Comparison of ENCODE assay signal across 1 cellular context in the genomic region with DNA sequence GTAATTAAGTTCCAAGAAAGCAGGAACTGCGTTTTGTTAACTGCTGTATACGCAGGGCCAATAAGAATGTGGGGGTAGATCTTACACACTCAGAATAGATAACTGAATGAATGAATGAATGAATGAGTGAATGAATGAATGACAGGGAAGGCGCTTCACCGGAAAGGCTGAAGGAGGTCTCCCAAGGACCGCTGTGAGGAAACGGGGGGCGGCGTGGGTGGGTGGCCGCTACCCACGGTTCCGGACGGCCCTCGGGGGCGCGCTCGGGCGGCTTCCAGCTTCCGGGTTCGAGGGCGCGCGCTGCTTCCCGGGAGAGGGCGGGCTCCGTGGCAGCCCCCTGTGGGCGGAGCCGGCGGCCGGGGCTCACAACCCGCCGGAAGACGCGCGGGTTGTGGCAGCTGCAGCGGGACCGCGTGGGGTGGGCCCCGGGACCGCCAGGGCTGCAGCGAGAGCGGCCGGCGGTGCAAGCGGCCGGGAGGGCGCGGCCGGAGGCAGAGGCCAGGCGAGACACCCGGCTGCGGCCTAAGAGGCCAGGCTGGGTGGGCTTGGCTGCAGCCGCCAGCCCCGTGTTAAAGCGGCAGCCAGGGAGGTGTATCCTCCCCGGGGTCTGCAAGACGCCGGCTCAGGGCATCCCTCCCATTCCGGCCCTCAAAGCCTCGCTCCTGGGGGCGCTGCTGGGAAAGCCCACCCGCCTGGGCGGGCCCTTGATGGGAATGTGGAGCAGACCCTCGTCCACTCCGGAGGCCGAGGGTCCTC.
TF ChIP-seq lines count a peak whose summit lies in the region.

Gene ZFP69 (plus strand): TSS at position 367 of the 756 bp plus-strand sequence. CDS start 2,072 bp downstream, outside the sequence.

TF ChIP-seq in WTC11, 78 proteins besides CTCF, POLR2A, EP300 and RAD21 (continued from another document and continues in another):
- TF ChIP-seq ERG (CRISPR knock-in tag; IDR thresholded peaks at IDR 0.05) (no peak), ZNF232 (CRISPR knock-in tag; IDR thresholded peaks at IDR 0.05) (no peak), ZNF138 (CRISPR knock-in tag; conservative IDR thresholded peaks at IDR 0.05) (no peak), ZBTB43 (CRISPR knock-in tag; IDR thresholded peaks at IDR 0.05) (0 out of 2 replicates have a peak, but pooled peaks have one; percentile 31), ZNF671 (CRISPR knock-in tag; IDR thresholded peaks at IDR 0.05) (no peak), RORB (CRISPR knock-in tag; IDR thresholded peaks at IDR 0.05) (no peak), ZNF396 (CRISPR knock-in tag; IDR thresholded peaks at IDR 0.05; ENCODE audit: borderline replicate concordance) (no peak), CREM (CRISPR knock-in tag; IDR thresholded peaks at IDR 0.05) (peak; percentile 61; the same call in 1 of the 2 replicates), IRF1 (CRISPR knock-in tag; IDR thresholded peaks at IDR 0.05) (no peak), ATF2 (CRISPR knock-in tag; IDR thresholded peaks at IDR 0.05; ENCODE audit: borderline replicate concordance, low read depth) (no peak), ZNF423 (CRISPR knock-in tag; IDR thresholded peaks at IDR 0.05) (peak; percentile 10; the same call in 1 of the 2 replicates), TEAD4 (CRISPR knock-in tag; IDR thresholded peaks at IDR 0.05) (no peak), ZBTB21 (CRISPR knock-in tag; IDR thresholded peaks at IDR 0.05; ENCODE audit: borderline replicate concordance) (no peak), GRHL2 (CRISPR knock-in tag; IDR thresholded peaks at IDR 0.05; ENCODE audit: insufficient replicate concordance, severe bottlenecking) (no peak), ZNF317 (CRISPR knock-in tag; IDR thresholded peaks at IDR 0.05; ENCODE audit: borderline replicate concordance, low read depth) (0 out of 2 replicates have a peak, but pooled peaks have one; percentile 40), NR1H2 (CRISPR knock-in tag; IDR thresholded peaks at IDR 0.05) (no peak), NFYB (CRISPR knock-in tag; conservative IDR thresholded peaks at IDR 0.05; ENCODE audit: low read depth) (no peak), CBFB (CRISPR knock-in tag; IDR thresholded peaks at IDR 0.05; ENCODE audit: low read depth) (no peak), ZNF512 (CRISPR knock-in tag; IDR thresholded peaks at IDR 0.05; ENCODE audit: borderline replicate concordance) (no peak), HMGA2 (CRISPR knock-in tag; IDR thresholded peaks at IDR 0.05) (no peak), ATF3 (CRISPR knock-in tag; conservative IDR thresholded peaks at IDR 0.05) (no peak), FOXK1 (CRISPR knock-in tag; IDR thresholded peaks at IDR 0.05) (peak; percentile 45; the same call in 1 of the 2 replicates), ESRRA (CRISPR knock-in tag; IDR thresholded peaks at IDR 0.05; ENCODE audit: borderline replicate concordance) (no peak; the same call in 1 of the 2 replicates), CREB1 (CRISPR knock-in tag; IDR thresholded peaks at IDR 0.05) (no peak; the same call in 1 of the 2 replicates), ZNF121 (CRISPR knock-in tag; IDR thresholded peaks at IDR 0.05) (no peak), TP53 (CRISPR knock-in tag; IDR thresholded peaks at IDR 0.05) (0 out of 2 replicates have a peak, but pooled peaks have one; percentile 27), RELA (CRISPR knock-in tag; IDR thresholded peaks at IDR 0.05; ENCODE audit: borderline replicate concordance) (no peak), JUN (CRISPR knock-in tag; IDR thresholded peaks at IDR 0.05) (peak; percentile 75; the same call in 1 of the 2 replicates)
- TF ChIP-seq, protein P1, sequence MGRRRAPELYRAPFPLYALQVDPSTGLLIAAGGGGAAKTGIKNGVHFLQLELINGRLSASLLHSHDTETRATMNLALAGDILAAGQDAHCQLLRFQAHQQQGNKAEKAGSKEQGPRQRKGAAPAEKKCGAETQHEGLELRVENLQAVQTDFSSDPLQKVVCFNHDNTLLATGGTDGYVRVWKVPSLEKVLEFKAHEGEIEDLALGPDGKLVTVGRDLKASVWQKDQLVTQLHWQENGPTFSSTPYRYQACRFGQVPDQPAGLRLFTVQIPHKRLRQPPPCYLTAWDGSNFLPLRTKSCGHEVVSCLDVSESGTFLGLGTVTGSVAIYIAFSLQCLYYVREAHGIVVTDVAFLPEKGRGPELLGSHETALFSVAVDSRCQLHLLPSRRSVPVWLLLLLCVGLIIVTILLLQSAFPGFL (CRISPR knock-in tag; IDR thresholded peaks at IDR 0.05; ENCODE audit: borderline replicate concordance) = no peak
- TF ChIP-seq, protein P2, sequence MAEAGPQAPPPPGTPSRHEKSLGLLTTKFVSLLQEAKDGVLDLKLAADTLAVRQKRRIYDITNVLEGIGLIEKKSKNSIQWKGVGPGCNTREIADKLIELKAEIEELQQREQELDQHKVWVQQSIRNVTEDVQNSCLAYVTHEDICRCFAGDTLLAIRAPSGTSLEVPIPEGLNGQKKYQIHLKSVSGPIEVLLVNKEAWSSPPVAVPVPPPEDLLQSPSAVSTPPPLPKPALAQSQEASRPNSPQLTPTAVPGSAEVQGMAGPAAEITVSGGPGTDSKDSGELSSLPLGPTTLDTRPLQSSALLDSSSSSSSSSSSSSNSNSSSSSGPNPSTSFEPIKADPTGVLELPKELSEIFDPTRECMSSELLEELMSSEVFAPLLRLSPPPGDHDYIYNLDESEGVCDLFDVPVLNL (CRISPR knock-in tag; IDR thresholded peaks at IDR 0.05; ENCODE audit: borderline replicate concordance, low read depth) = no peak
- TF ChIP-seq, protein P3, sequence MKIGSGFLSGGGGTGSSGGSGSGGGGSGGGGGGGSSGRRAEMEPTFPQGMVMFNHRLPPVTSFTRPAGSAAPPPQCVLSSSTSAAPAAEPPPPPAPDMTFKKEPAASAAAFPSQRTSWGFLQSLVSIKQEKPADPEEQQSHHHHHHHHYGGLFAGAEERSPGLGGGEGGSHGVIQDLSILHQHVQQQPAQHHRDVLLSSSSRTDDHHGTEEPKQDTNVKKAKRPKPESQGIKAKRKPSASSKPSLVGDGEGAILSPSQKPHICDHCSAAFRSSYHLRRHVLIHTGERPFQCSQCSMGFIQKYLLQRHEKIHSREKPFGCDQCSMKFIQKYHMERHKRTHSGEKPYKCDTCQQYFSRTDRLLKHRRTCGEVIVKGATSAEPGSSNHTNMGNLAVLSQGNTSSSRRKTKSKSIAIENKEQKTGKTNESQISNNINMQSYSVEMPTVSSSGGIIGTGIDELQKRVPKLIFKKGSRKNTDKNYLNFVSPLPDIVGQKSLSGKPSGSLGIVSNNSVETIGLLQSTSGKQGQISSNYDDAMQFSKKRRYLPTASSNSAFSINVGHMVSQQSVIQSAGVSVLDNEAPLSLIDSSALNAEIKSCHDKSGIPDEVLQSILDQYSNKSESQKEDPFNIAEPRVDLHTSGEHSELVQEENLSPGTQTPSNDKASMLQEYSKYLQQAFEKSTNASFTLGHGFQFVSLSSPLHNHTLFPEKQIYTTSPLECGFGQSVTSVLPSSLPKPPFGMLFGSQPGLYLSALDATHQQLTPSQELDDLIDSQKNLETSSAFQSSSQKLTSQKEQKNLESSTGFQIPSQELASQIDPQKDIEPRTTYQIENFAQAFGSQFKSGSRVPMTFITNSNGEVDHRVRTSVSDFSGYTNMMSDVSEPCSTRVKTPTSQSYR (CRISPR knock-in tag; IDR thresholded peaks at IDR 0.05) = no peak
- TF ChIP-seq, protein P4, sequence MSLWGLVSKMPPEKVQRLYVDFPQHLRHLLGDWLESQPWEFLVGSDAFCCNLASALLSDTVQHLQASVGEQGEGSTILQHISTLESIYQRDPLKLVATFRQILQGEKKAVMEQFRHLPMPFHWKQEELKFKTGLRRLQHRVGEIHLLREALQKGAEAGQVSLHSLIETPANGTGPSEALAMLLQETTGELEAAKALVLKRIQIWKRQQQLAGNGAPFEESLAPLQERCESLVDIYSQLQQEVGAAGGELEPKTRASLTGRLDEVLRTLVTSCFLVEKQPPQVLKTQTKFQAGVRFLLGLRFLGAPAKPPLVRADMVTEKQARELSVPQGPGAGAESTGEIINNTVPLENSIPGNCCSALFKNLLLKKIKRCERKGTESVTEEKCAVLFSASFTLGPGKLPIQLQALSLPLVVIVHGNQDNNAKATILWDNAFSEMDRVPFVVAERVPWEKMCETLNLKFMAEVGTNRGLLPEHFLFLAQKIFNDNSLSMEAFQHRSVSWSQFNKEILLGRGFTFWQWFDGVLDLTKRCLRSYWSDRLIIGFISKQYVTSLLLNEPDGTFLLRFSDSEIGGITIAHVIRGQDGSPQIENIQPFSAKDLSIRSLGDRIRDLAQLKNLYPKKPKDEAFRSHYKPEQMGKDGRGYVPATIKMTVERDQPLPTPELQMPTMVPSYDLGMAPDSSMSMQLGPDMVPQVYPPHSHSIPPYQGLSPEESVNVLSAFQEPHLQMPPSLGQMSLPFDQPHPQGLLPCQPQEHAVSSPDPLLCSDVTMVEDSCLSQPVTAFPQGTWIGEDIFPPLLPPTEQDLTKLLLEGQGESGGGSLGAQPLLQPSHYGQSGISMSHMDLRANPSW (CRISPR knock-in tag; conservative IDR thresholded peaks at IDR 0.05; ENCODE audit: low read depth) = no peak
- TF ChIP-seq, protein P5, sequence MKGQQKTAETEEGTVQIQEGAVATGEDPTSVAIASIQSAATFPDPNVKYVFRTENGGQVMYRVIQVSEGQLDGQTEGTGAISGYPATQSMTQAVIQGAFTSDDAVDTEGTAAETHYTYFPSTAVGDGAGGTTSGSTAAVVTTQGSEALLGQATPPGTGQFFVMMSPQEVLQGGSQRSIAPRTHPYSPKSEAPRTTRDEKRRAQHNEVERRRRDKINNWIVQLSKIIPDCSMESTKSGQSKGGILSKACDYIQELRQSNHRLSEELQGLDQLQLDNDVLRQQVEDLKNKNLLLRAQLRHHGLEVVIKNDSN (CRISPR knock-in tag; IDR thresholded peaks at IDR 0.05) = peak; percentile 15; the same call in 1 of the 2 replicates
- TF ChIP-seq, protein P6, sequence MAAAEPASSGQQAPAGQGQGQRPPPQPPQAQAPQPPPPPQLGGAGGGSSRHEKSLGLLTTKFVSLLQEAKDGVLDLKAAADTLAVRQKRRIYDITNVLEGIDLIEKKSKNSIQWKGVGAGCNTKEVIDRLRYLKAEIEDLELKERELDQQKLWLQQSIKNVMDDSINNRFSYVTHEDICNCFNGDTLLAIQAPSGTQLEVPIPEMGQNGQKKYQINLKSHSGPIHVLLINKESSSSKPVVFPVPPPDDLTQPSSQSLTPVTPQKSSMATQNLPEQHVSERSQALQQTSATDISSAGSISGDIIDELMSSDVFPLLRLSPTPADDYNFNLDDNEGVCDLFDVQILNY (CRISPR knock-in tag; IDR thresholded peaks at IDR 0.05) = peak; percentile 80
